ENCODE assay signal across 8 cellular contexts in genomic region chr2:25672500-25673169, GRCh38. TPM values are rescaled to one million over a fixed set of nuclear protein-coding genes. Genes with fewer than 3 reads are reported as not detected.
A peak's percentile ranks its signal among the peaks of the same experiment; 100 is the strongest.
DNase-seq lines count a peak whose midpoint lies in the region; ATAC-seq and TF ChIP-seq lines count a peak whose summit lies in the region.

No MANE protein-coding gene starts in this region.

- no peak for TF ChIP-seq CTCF in PC-3 (conservative IDR thresholded peaks at IDR 0.05; ENCODE audit: low read depth, low read length)
- TF ChIP-seq CTCF in fibroblast of the aortic adventitia (IDR thresholded peaks at IDR 0.05; ENCODE audit: insufficient read depth, low read length), result no peak

- no peaks in the 10 kb centered on the region for H3K27me3 Mint-ChIP-seq in activated T-helper 17 cell treated with anti-CD3 and anti-CD28 coated beads, Interleukin-2, amount 50 U/mL, for 72 hours

- H3K9ac ChIP-seq in PC-3 (ENCODE audit: low read length), result no peak overlapping the region; the same call in 1 of the 2 replicates
- peak overlapping the region; percentile 92 for H3K9ac ChIP-seq in neuronal stem cell (ENCODE audit: low read depth, low read length, poor library complexity)

- H4K20me1 ChIP-seq in PC-3 (ENCODE audit: low read length), result no peaks in the 10 kb centered on the region

- H3F3A ChIP-seq in PC-3 (ENCODE audit: low read length, unreplicated experiment), result no peaks in the 10 kb centered on the region

- H3K14ac ChIP-seq in neuronal stem cell (ENCODE audit: low read length), result peak overlapping the region; percentile 72

- POLR2A ChIA-PET in PC-3 (lab: Charles Lee; ENCODE audit: unreplicated experiment), result no interaction called here

- ATAC-seq in GM19328 (IDR thresholded peaks at IDR 0.05; ENCODE audit: unreplicated experiment) (peak; percentile 49), HG03457 (IDR thresholded peaks at IDR 0.05; ENCODE audit: unreplicated experiment) (peak; percentile 42), PC-3 (peak; percentile 61)
- ATAC-seq in activated T-helper 17 cell treated with anti-CD3 and anti-CD28 coated beads, Interleukin-2, amount 50 U/mL, for 72 hours (replicated peaks), result peak; percentile 57

- H3K27ac ChIP-seq in PC-3 (ENCODE audit: low read length), result no peak overlapping the region
- peak overlapping the region; percentile 82 for H3K27ac ChIP-seq in neuronal stem cell (replicated peaks; ENCODE audit: low read length)
- H3K27ac ChIP-seq in substantia nigra (ENCODE audit: low read depth, low read length, poor library complexity, severe bottlenecking), result peak overlapping the region; percentile 83

- peak overlapping the region; percentile 81 for H3K4me3 Mint-ChIP-seq in activated T-helper 17 cell treated with anti-CD3 and anti-CD28 coated beads, Interleukin-2, amount 50 U/mL, for 72 hours

- H2BK5ac ChIP-seq in neuronal stem cell (ENCODE audit: low read length), result peak overlapping the region; percentile 57

- TSS peak; percentile 36 for BruUV-seq in PC-3 (replicated peaks; lab: Mats Ljungman, UMichigan)

- peak overlapping the region; percentile 95 for H3K23ac ChIP-seq in neuronal stem cell (ENCODE audit: low read depth, low read length, poor library complexity)

- no peak overlapping the region for H4K8ac ChIP-seq in neuronal stem cell (ENCODE audit: low read depth, low read length)

- H3K4me2 ChIP-seq in PC-3 (ENCODE audit: low read length), result peak overlapping the region; percentile 92
- peak overlapping the region; percentile 74 for H3K4me2 ChIP-seq in neuronal stem cell (ENCODE audit: insufficient read depth, low read length, poor library complexity, severe bottlenecking)

- H3K36me3 ChIP-seq in PC-3 (ENCODE audit: low read depth, low read length) (no peaks in the 10 kb centered on the region), neuronal stem cell (replicated peaks in 1 of 2; ENCODE audit: control insufficient read depth in 2 of 2, insufficient read depth in 2 of 2, low read length in 2 of 2) (no peaks in the 10 kb centered on the region)

- intact Hi-C loops in PC-3 (cut with micrococcal nuclease), result loop anchor here (1.0 kb wide), 1 partner anchor 28 kb away; no protein-coding TSS in a partner anchor

- no peak overlapping the region for H3K27ac Mint-ChIP-seq in activated T-helper 17 cell treated with anti-CD3 and anti-CD28 coated beads, Interleukin-2, amount 50 U/mL, for 72 hours

- no peaks in the 10 kb centered on the region for H3K79me1 ChIP-seq in neuronal stem cell (ENCODE audit: low read depth, low read length)

- H2AK5ac ChIP-seq in neuronal stem cell (ENCODE audit: low read depth, low read length), result peak overlapping the region; percentile 65

- H2BK15ac ChIP-seq in neuronal stem cell (ENCODE audit: low read length), result peak overlapping the region; percentile 59

- H3K4me3 ChIP-seq in PC-3 (ENCODE audit: low read length) (peak overlapping the region; percentile 82), fibroblast of the aortic adventitia (ENCODE audit: low read depth, low read length) (peak overlapping the region; percentile 77), neuronal stem cell (ENCODE audit: low read length in 2 of 2) (peak overlapping the region; percentile 63 to 92)

- no CpG with 5 or more reads among the region's 40 CpGs for WGBS in neuronal stem cell (ENCODE audit: extremely low coverage in 2 of 2, insufficient read length in 2 of 2, insufficient replicate concordance in 1 of 2), 2 donors

- no peak overlapping the region for H3K4ac ChIP-seq in neuronal stem cell (ENCODE audit: low read length)

- H3K27me3 ChIP-seq in PC-3 (ENCODE audit: low read length), result no peaks in the 10 kb centered on the region
- peaks cover 0 to 9% (median 5%) of the 10 kb centered on the region in 3 experiments for H3K27me3 ChIP-seq in neuronal stem cell (ENCODE audit: control insufficient read depth in 3 of 3, insufficient read depth in 3 of 3, low read depth in 1 of 3, low read length in 3 of 3)

- H2AFZ ChIP-seq in PC-3 (ENCODE audit: low read length), result peak overlapping the region; percentile 74
- peak overlapping the region; percentile 98 for H2AFZ ChIP-seq in neuronal stem cell (ENCODE audit: low read length)

- no peak overlapping the region for H4K91ac ChIP-seq in neuronal stem cell (ENCODE audit: low read depth, low read length, poor library complexity)

- CTCF ChIA-PET in PC-3 (lab: Charles Lee), result interaction anchor here (0.6 to 1.0 kb wide), 4 partner anchors 27 to 310 kb away, joined by 3 read pairs; no protein-coding TSS in a partner anchor

- H3K79me2 ChIP-seq in PC-3 (ENCODE audit: low read length), result peaks cover 49% of the 10 kb centered on the region

- DNase-seq in C1 segment of cervical spinal cord (lab: John Stamatoyannopoulos, UW) (peak in 9 of 14 donors; percentile 19 to 73 (median 38)), PC-3 (peak; percentile 49), fibroblast of the aortic adventitia (ENCODE audit: low read depth) (peak; percentile 23), neuronal stem cell (ENCODE audit: low spot score) (peak; percentile 48), substantia nigra (lab: John Stamatoyannopoulos, UW) (peak in 24 of 49 donors; percentile 7 to 75 (median 45))

- no peaks in the 10 kb centered on the region for H3K9me3 ChIP-seq in PC-3 (ENCODE audit: low read length)
- no peaks in the 10 kb centered on the region for H3K9me3 ChIP-seq in neuronal stem cell (replicated peaks in 1 of 2; ENCODE audit: control insufficient read depth in 2 of 2, insufficient read depth in 1 of 2, low read depth in 1 of 2, low read length in 2 of 2)

- H3K4me1 Mint-ChIP-seq in activated T-helper 17 cell treated with anti-CD3 and anti-CD28 coated beads, Interleukin-2, amount 50 U/mL, for 72 hours, result peaks cover 11% of the 10 kb centered on the region

- no peak overlapping the region for H2BK120ac ChIP-seq in neuronal stem cell (ENCODE audit: low read depth, low read length)

- peak overlapping the region; percentile 98 for H3K18ac ChIP-seq in neuronal stem cell (ENCODE audit: low read length)

- H2BK12ac ChIP-seq in neuronal stem cell (ENCODE audit: low read length), result no peak overlapping the region

- no peaks in the 10 kb centered on the region for H3K9me2 ChIP-seq in PC-3 (replicated peaks; ENCODE audit: low read length)

- peaks cover 26% of the 10 kb centered on the region for H3K4me1 ChIP-seq in PC-3 (ENCODE audit: insufficient read depth, low read length)
- peaks cover 0 to 4% of the 10 kb centered on the region in 2 donors for H3K4me1 ChIP-seq in neuronal stem cell (ENCODE audit: control insufficient read depth in 2 of 2, insufficient read depth in 1 of 2, low read depth in 1 of 2, low read length in 2 of 2)

- no peaks in the 10 kb centered on the region for H3K9me3 Mint-ChIP-seq in activated T-helper 17 cell treated with anti-CD3 and anti-CD28 coated beads, Interleukin-2, amount 50 U/mL, for 72 hours

- H3K36me3 Mint-ChIP-seq in activated T-helper 17 cell treated with anti-CD3 and anti-CD28 coated beads, Interleukin-2, amount 50 U/mL, for 72 hours (ENCODE audit: low read depth), result no peaks in the 10 kb centered on the region

RNA-seq across cellular contexts. Expression of gene DTNB, which starts 0.7 kb away (rescaled TPM):
- 23.1 and 23.6 TPM in 2 replicates for total RNA-seq in PC-3 (2014; rRNA removed)
- 10 to 100 TPM; 10.0 to 11.8 TPM for total RNA-seq in activated T-helper 17 cell treated with anti-CD3 and anti-CD28 coated beads, Interleukin-2, amount 50 U/mL, for 72 hours
- 4.1 and 11.7 TPM in 2 replicates for total RNA-seq in fibroblast of the aortic adventitia (ENCODE audit: low replicate concordance)
- 34.6 TPM for polyA plus RNA-seq in neuronal stem cell (2013, experiment 1 of 2)
- 31.1 TPM for polyA plus RNA-seq in neuronal stem cell (2013, experiment 2 of 2)
